In genomic region chr1:101112051-101112770, GRCh38 we compare ENCODE assay signal across 8 cellular contexts.
DNase-seq lines count a peak whose midpoint lies in the region; ATAC-seq and FAIRE-seq lines count a peak whose summit lies in the region.

No MANE protein-coding gene starts in this region.

- DNase-seq in T-helper 22 cell (ENCODE audit: low read depth) (peak; percentile 74), putamen (ENCODE audit: low spot score) (peak; percentile 11), GM03348 (ENCODE audit: low spot score) (no peak), mesenteric fat pad (ENCODE audit: low spot score) (no peak), RCC 7860 (ENCODE audit: low spot score) (no peak)
- DNase-seq in central memory CD4-positive, alpha-beta T cell = peak; percentile 92

- no peak for FAIRE-seq in RCC 7860 (lab: Jason Lieb, UNC)

- ATAC-seq in GM18867 (IDR thresholded peaks at IDR 0.05; ENCODE audit: unreplicated experiment) = peak; percentile 96
- peak; percentile 84 for ATAC-seq in HG03060 (IDR thresholded peaks at IDR 0.05; ENCODE audit: low read depth, unreplicated experiment)

Comparison
In these comparisons a context has a peak if more than half of its experiments do, and no peak if none do; other contexts are left out.
1. DNase-seq: peak in T-helper 22 cell (single experiment), central memory CD4-positive, alpha-beta T cell (single experiment) and putamen (single experiment); none in GM03348 (single experiment), mesenteric fat pad (single experiment) and RCC 7860 (single experiment).